In genomic region chr9:95510610-95511231, GRCh38 we compare ENCODE assay signal across 1 cellular context.
TF ChIP-seq lines count a peak whose summit lies in the region.

No MANE protein-coding gene starts in this region.

TF ChIP-seq in HepG2, 621 proteins besides CTCF, POLR2A, EP300 and RAD21 (continued from another document):
- TF ChIP-seq PHF21A (CRISPR knock-in tag; IDR thresholded peaks at IDR 0.05) (peak; percentile 18; the same call in 1 of the 2 replicates), TBX2 (CRISPR knock-in tag; IDR thresholded peaks at IDR 0.05; ENCODE audit: borderline replicate concordance) (no peak; the same call in 1 of the 2 replicates), MAX (IDR thresholded peaks at IDR 0.05) (peak; percentile 28; the same call in 1 of the 2 replicates), AGO1 (IDR thresholded peaks at IDR 0.05; ENCODE audit: low read depth, low read length, poor library complexity, severe bottlenecking) (peak; percentile 91), KLF9 (CRISPR knock-in tag; IDR thresholded peaks at IDR 0.05; ENCODE audit: low read depth) (no peak), ZBTB2 (CRISPR knock-in tag; IDR thresholded peaks at IDR 0.05; ENCODE audit: low read depth) (peak; percentile 90)
